8 cellular contexts compared by ENCODE assay signal in the genomic region with DNA sequence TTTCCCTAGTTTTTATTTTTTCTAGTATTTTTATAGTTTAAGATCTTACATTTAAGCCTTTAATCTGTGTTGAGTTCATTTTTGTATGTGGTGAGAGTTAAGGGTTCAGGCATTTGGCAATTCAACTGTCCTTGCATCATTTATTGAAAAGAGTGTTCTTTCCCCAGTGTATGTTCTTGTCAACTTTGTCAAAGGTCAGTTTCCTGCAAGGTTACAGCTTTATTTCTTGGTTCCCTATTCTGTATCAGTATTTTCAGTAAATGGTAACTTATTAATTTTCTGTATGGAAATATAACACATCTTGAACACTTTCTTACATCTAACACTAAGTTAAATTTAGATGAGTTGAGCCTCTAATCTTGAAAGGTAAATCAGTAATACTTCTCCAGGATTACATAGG.
"Had no signal": no experiment of that assay in that cellular context is flagged by ENCODE, and none has a peak within 500 bp of the region (broad histone marks: within the 10 kb centered on the region; RNA-seq: fewer than 3 reads in every experiment).

No MANE protein-coding gene starts in this region.

- DNase-seq: H9, HCEC 1CT, IMR-90 had no signal

- H3K4me2 ChIP-seq: GM23338 had no signal

- H2AFZ ChIP-seq: GM23338 had no signal

- FAIRE-seq: H1, H54, HTR-8/SVneo, K562 had no signal

- H3K4me3 ChIP-seq: GM23338, K562 had no signal

- ATAC-seq: GM23338, K562 had no signal
